Comparison of ENCODE assay signal across 8 cellular contexts in the genomic region with DNA sequence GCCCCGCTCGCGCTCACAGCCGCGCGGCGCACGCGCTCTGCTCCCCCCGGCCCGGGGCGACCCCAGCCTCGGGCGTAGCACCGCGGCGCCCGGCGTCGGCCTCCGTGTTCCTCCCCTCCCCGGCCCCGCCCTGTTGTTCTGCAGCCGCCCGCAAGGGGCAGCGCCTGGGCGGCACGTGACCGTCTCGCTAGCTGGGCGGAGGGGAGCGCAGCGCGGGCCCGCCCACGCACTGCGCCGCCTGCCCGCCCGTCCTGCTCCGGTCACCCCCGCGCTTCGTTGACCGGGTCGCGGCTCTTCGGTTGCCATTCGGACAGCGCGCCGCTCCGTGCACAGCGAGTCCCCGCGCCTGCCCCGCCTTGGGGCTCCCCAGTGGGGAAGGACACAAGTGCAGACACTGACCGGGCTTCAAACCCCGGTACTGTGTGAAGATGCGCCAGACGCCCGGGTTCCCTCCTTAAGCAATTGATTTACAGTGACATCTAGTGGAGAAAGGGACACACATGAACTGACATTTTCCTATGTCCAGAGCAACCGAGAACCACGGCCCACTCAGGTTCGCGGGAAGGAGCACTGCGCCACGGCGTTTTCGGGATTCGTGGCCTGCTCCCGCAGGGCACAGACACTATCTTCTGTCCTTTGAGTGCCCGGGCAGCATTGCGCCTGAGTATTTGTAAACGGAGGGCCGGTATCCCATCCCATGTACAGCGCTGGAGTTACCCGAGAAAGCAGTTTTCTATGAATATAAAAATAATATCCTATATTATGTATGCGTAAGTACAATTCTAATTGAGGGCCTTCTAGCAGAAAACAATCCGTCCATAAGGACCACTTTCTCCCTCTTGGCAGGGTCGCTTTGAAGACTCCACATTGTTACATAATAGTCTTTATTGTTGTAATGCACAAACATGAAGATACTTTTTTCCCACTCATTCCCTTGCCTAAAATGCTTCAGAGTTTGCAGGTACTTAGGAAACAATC. TPM values are rescaled to one million over a fixed set of nuclear protein-coding genes. Genes with fewer than 3 reads are reported as not detected.
A peak's percentile ranks its signal among the peaks of the same experiment; 100 is the strongest.
DNase-seq lines count a peak whose midpoint lies in the region; ATAC-seq lines count a peak whose summit lies in the region.

No MANE protein-coding gene starts in this region.

- H3K36me3 ChIP-seq in BLaER1: no peaks in the 10 kb centered on the region

- no peaks in the 10 kb centered on the region for H3K9me3 Mint-ChIP-seq in activated CD4-positive, alpha-beta T cell treated with anti-CD3 and anti-CD28 coated beads, Interleukin-2, amount 10 ng/mL, durations not matched to agents 7 days and 5 days

- H3K4me3 ChIP-seq in BLaER1: peak overlapping the region; percentile 96

- peaks cover 3% of the 10 kb centered on the region for H3K36me3 Mint-ChIP-seq in activated CD4-positive, alpha-beta T cell treated with anti-CD3 and anti-CD28 coated beads, Interleukin-2, amount 10 ng/mL, durations not matched to agents 7 days and 5 days (ENCODE audit: low read depth)

- H3K27me3 ChIP-seq in BLaER1: no peaks in the 10 kb centered on the region

- H3K4me1 Mint-ChIP-seq in activated CD4-positive, alpha-beta T cell treated with anti-CD3 and anti-CD28 coated beads, Interleukin-2, amount 10 ng/mL, durations not matched to agents 7 days and 5 days: peaks cover 29% of the 10 kb centered on the region

- H3K4me1 ChIP-seq in BLaER1: peaks cover 42% of the 10 kb centered on the region

- peak; percentile 48 for DNase-seq in NCI-H524 treated with DMSO at 0.1 percent for 48 hours (lab: John Stamatoyannopoulos, UW)
- DNase-seq in activated CD4-positive, alpha-beta T cell treated with anti-CD3 and anti-CD28 coated beads, Interleukin-2, amount 10 ng/mL, durations not matched to agents 7 days and 5 days: peak; percentile 91
- peak; percentile 56 for DNase-seq in cortex of kidney (lab: John Stamatoyannopoulos, UW)
- peak; percentile 91 to 92 for DNase-seq in left colon
- DNase-seq in stimulated activated CD4-positive, alpha-beta T cell treated with anti-CD3 and anti-CD28 coated beads, Interleukin-1b, Interleukin-23, amount 100 ng/mL, for 4 hours (ENCODE audit: low read depth in 2 of 2): peak; percentile 86 to 91

- POLR2A ChIA-PET in activated CD4-positive, alpha-beta T cell treated with anti-CD3 and anti-CD28 coated beads, Interleukin-2, amount 10 ng/mL, durations not matched to agents 7 days and 5 days (lab: Charles Lee): no interaction called here

- ATAC-seq in GM19328 (IDR thresholded peaks at IDR 0.05; ENCODE audit: unreplicated experiment): peak; percentile 77
- ATAC-seq in HG03469 (IDR thresholded peaks at IDR 0.05; ENCODE audit: unreplicated experiment): peak; percentile 67
- ATAC-seq in left colon: peak; percentile 85

- intact Hi-C loops in left colon (cut with DNase I, micrococcal nuclease): no loop called here

- peak overlapping the region; percentile 92 for H3K9ac ChIP-seq in BLaER1

- peak overlapping the region; percentile 94 for H3K27ac Mint-ChIP-seq in activated CD4-positive, alpha-beta T cell treated with anti-CD3 and anti-CD28 coated beads, Interleukin-2, amount 10 ng/mL, durations not matched to agents 7 days and 5 days

- H3K27me3 Mint-ChIP-seq in activated CD4-positive, alpha-beta T cell treated with anti-CD3 and anti-CD28 coated beads, Interleukin-2, amount 10 ng/mL, durations not matched to agents 7 days and 5 days: no peaks in the 10 kb centered on the region

- H3K9me3 ChIP-seq in BLaER1: no peaks in the 10 kb centered on the region

- CTCF ChIA-PET in activated CD4-positive, alpha-beta T cell treated with anti-CD3 and anti-CD28 coated beads, Interleukin-2, amount 10 ng/mL, durations not matched to agents 7 days and 5 days (lab: Charles Lee): interaction anchor here (0.6 to 1.0 kb wide), 4 partner anchors 9 to 120 kb away, joined by 3 to 4 read pairs (median 4); no protein-coding TSS in a partner anchor

- peaks cover 41% of the 10 kb centered on the region for H4K20me1 ChIP-seq in BLaER1

- H3K27ac ChIP-seq in BLaER1: peak overlapping the region; percentile 94

- peak overlapping the region; percentile 92 for H3K4me3 Mint-ChIP-seq in activated CD4-positive, alpha-beta T cell treated with anti-CD3 and anti-CD28 coated beads, Interleukin-2, amount 10 ng/mL, durations not matched to agents 7 days and 5 days

- H3K4me2 ChIP-seq in BLaER1: peak overlapping the region; percentile 84

RNA-seq across cellular contexts. Expression of a gene that starts 0.6 kb away (rescaled TPM):
- 10 to 100 TPM; 37.4 to 40.7 TPM for total RNA-seq in activated CD4-positive, alpha-beta T cell treated with anti-CD3 and anti-CD28 coated beads, Interleukin-2, amount 10 ng/mL, durations not matched to agents 7 days and 5 days
- total RNA-seq in left colon: 10 to 100 TPM; 40.8 to 44.0 TPM

Comparison
In these comparisons a context has a peak if more than half of its experiments do, and no peak if none do; other contexts are left out.
1. Peak in every context shown above with its lines: DNase-seq, ATAC-seq, H3K4me3 ChIP-seq and H3K27ac ChIP-seq.